Comparison of ENCODE assay signal across 1 cellular context in the genomic region with DNA sequence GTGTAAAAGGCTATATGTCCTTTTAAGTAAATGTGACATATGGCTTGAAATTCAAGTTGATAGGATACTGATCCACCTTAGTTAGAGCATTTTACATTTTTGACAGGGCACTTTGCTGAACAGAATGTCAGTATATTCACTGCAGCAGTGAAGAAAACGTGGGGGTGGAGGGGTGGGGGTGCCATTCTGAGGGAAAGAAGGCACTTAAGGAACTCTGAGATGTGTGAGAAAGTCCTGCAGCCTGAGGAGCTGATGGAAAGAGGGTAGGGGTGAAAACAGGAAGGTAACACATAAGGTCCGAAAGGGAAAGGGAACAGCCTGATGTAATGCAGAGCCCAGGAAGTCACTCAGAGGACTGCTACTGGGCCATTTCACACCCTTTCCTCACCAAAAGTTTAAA.
TF ChIP-seq lines count a peak whose summit lies in the region.

No MANE protein-coding gene starts in this region.

TF ChIP-seq in GM23338, 12 proteins besides CTCF, POLR2A, EP300 and RAD21 (continued from another document):
- TF ChIP-seq, protein P1, sequence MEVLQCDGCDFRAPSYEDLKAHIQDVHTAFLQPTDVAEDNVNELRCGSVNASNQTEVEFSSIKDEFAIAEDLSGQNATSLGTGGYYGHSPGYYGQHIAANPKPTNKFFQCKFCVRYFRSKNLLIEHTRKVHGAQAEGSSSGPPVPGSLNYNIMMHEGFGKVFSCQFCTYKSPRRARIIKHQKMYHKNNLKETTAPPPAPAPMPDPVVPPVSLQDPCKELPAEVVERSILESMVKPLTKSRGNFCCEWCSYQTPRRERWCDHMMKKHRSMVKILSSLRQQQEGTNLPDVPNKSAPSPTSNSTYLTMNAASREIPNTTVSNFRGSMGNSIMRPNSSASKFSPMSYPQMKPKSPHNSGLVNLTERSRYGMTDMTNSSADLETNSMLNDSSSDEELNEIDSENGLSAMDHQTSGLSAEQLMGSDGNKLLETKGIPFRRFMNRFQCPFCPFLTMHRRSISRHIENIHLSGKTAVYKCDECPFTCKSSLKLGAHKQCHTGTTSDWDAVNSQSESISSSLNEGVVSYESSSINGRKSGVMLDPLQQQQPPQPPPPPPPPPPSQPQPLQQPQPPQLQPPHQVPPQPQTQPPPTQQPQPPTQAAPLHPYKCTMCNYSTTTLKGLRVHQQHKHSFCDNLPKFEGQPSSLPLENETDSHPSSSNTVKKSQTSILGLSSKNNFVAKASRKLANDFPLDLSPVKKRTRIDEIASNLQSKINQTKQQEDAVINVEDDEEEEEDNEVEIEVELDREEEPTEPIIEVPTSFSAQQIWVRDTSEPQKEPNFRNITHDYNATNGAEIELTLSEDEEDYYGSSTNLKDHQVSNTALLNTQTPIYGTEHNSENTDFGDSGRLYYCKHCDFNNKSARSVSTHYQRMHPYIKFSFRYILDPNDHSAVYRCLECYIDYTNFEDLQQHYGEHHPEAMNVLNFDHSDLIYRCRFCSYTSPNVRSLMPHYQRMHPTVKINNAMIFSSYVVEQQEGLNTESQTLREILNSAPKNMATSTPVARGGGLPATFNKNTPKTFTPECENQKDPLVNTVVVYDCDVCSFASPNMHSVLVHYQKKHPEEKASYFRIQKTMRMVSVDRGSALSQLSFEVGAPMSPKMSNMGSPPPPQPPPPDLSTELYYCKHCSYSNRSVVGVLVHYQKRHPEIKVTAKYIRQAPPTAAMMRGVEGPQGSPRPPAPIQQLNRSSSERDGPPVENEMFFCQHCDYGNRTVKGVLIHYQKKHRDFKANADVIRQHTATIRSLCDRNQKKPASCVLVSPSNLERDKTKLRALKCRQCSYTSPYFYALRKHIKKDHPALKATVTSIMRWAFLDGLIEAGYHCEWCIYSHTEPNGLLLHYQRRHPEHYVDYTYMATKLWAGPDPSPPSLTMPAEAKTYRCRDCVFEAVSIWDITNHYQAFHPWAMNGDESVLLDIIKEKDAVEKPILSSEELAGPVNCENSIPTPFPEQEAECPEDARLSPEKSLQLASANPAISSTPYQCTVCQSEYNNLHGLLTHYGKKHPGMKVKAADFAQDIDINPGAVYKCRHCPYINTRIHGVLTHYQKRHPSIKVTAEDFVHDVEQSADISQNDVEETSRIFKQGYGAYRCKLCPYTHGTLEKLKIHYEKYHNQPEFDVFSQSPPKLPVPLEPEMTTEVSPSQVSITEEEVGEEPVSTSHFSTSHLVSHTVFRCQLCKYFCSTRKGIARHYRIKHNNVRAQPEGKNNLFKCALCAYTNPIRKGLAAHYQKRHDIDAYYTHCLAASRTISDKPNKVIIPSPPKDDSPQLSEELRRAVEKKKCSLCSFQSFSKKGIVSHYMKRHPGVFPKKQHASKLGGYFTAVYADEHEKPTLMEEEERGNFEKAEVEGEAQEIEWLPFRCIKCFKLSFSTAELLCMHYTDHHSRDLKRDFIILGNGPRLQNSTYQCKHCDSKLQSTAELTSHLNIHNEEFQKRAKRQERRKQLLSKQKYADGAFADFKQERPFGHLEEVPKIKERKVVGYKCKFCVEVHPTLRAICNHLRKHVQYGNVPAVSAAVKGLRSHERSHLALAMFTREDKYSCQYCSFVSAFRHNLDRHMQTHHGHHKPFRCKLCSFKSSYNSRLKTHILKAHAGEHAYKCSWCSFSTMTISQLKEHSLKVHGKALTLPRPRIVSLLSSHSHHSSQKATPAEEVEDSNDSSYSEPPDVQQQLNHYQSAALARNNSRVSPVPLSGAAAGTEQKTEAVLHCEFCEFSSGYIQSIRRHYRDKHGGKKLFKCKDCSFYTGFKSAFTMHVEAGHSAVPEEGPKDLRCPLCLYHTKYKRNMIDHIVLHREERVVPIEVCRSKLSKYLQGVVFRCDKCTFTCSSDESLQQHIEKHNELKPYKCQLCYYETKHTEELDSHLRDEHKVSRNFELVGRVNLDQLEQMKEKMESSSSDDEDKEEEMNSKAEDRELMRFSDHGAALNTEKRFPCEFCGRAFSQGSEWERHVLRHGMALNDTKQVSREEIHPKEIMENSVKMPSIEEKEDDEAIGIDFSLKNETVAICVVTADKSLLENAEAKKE (CRISPR knock-in tag; IDR thresholded peaks at IDR 0.05) = no peak
- TF ChIP-seq, protein P2, sequence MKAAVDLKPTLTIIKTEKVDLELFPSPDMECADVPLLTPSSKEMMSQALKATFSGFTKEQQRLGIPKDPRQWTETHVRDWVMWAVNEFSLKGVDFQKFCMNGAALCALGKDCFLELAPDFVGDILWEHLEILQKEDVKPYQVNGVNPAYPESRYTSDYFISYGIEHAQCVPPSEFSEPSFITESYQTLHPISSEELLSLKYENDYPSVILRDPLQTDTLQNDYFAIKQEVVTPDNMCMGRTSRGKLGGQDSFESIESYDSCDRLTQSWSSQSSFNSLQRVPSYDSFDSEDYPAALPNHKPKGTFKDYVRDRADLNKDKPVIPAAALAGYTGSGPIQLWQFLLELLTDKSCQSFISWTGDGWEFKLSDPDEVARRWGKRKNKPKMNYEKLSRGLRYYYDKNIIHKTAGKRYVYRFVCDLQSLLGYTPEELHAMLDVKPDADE (IDR thresholded peaks at IDR 0.05) = no peak
- no peak for TF ChIP-seq EZH2phosphoT487 (IDR thresholded peaks at IDR 0.05; ENCODE audit: unreplicated experiment)
- TF ChIP-seq ZNF331 (CRISPR knock-in tag; IDR thresholded peaks at IDR 0.05; ENCODE audit: low read depth) = no peak
TF ChIP-seq in GM23338: peak in this region for 0.
